ENCODE assay signal across 14 cellular contexts in genomic region chr5:142508630-142509425, GRCh38.
DNase-seq lines count a peak whose midpoint lies in the region; ATAC-seq and TF ChIP-seq lines count a peak whose summit lies in the region.
"Had no signal": no experiment of that assay in that cellular context is flagged by ENCODE, and none has a peak within 500 bp of the region (broad histone marks: within the 10 kb centered on the region; RNA-seq: fewer than 3 reads in every experiment).

No MANE protein-coding gene starts in this region.

- H3K27me3 Mint-ChIP-seq in activated CD4-positive, alpha-beta memory T cell treated with anti-CD3 and anti-CD28 coated beads for 36 hours = no peaks in the 10 kb centered on the region
- no peaks in the 10 kb centered on the region for H3K27me3 Mint-ChIP-seq in activated CD4-positive, alpha-beta memory T cell treated with anti-CD3 and anti-CD28 coated beads, Interleukin-2, amount 10 ng/mL, durations not matched to agents 7 days and 5 days
- H3K27me3 Mint-ChIP-seq in WTC11 (ENCODE audit: low read depth) = no peaks in the 10 kb centered on the region
- H3K27me3 Mint-ChIP-seq in progenitor cell of endocrine pancreas = no peaks in the 10 kb centered on the region

- ATAC-seq in WTC11 (peak; percentile 71), HG03442 (IDR thresholded peaks at IDR 0.05; ENCODE audit: unreplicated experiment) (no peak)

- H3K9me3 Mint-ChIP-seq in activated CD4-positive, alpha-beta memory T cell treated with anti-CD3 and anti-CD28 coated beads for 36 hours = no peaks in the 10 kb centered on the region
- no peaks in the 10 kb centered on the region for H3K9me3 Mint-ChIP-seq in activated CD4-positive, alpha-beta memory T cell treated with anti-CD3 and anti-CD28 coated beads, Interleukin-2, amount 10 ng/mL, durations not matched to agents 7 days and 5 days
- H3K9me3 Mint-ChIP-seq in WTC11 = no peaks in the 10 kb centered on the region
- no peaks in the 10 kb centered on the region for H3K9me3 Mint-ChIP-seq in progenitor cell of endocrine pancreas (ENCODE audit: low read depth)
- H3K9me3 Mint-ChIP-seq: H9 had no signal

- no peak for DNase-seq in activated CD4-positive, alpha-beta memory T cell treated with anti-CD3 and anti-CD28 coated beads for 36 hours
- DNase-seq in activated CD4-positive, alpha-beta memory T cell treated with anti-CD3 and anti-CD28 coated beads, Interleukin-2, amount 10 ng/mL, durations not matched to agents 7 days and 5 days = no peak
- DNase-seq in NCI-H2029 treated with DMSO at 0.1 percent for 48 hours (lab: John Stamatoyannopoulos, UW) (peak; percentile 55), WTC11 (ENCODE audit: low spot score) (no peak), progenitor cell of endocrine pancreas (ENCODE audit: low spot score, unreplicated experiment) (no peak), amniotic stem cell (lab: John Stamatoyannopoulos, UW) (no peak), dedifferentiated amniotic fluid mesenchymal stem cell (ENCODE audit: extremely low spot score) (no peak)
- DNase-seq: activated CD4-positive, alpha-beta T cell treated with anti-CD3 and anti-CD28 coated beads, Interleukin-2, amount 50 U/mL, for 1 hour; activated effector memory CD4-positive, alpha-beta T cell treated with anti-CD3 and anti-CD28 coated beads, Interleukin-2, amount 50 U/mL, for 16 hours; H9; NCI-H187; ovary; substantia nigra had no signal

- intact Hi-C loops in activated CD4-positive, alpha-beta memory T cell treated with anti-CD3 and anti-CD28 coated beads for 36 hours (cut with micrococcal nuclease) = loop anchor here (5.0 kb wide), 1 partner anchor 182 kb away; the partner anchor contains the start of gene SPRY4

- H3K4me1 Mint-ChIP-seq in activated CD4-positive, alpha-beta memory T cell treated with anti-CD3 and anti-CD28 coated beads for 36 hours (ENCODE audit: low read depth) = peaks cover 51% of the 10 kb centered on the region
- peaks cover 25% of the 10 kb centered on the region for H3K4me1 Mint-ChIP-seq in activated CD4-positive, alpha-beta memory T cell treated with anti-CD3 and anti-CD28 coated beads, Interleukin-2, amount 10 ng/mL, durations not matched to agents 7 days and 5 days
- H3K4me1 Mint-ChIP-seq in WTC11 (peaks cover 30% of the 10 kb centered on the region), progenitor cell of endocrine pancreas (ENCODE audit: low read depth) (peaks cover 29% of the 10 kb centered on the region)

- CTCF ChIA-PET in activated CD4-positive, alpha-beta memory T cell treated with anti-CD3 and anti-CD28 coated beads for 36 hours (lab: Charles Lee) = no interaction called here
- CTCF ChIA-PET in activated CD4-positive, alpha-beta memory T cell treated with anti-CD3 and anti-CD28 coated beads, Interleukin-2, amount 10 ng/mL, durations not matched to agents 7 days and 5 days (lab: Charles Lee) = no interaction called here
- CTCF ChIA-PET in WTC11 (lab: Charles Lee) = no interaction called here

- no peaks in the 10 kb centered on the region for H3K36me3 Mint-ChIP-seq in activated CD4-positive, alpha-beta memory T cell treated with anti-CD3 and anti-CD28 coated beads for 36 hours
- H3K36me3 Mint-ChIP-seq in activated CD4-positive, alpha-beta memory T cell treated with anti-CD3 and anti-CD28 coated beads, Interleukin-2, amount 10 ng/mL, durations not matched to agents 7 days and 5 days (ENCODE audit: low read depth) = no peaks in the 10 kb centered on the region
- H3K36me3 Mint-ChIP-seq in WTC11 (no peaks in the 10 kb centered on the region), progenitor cell of endocrine pancreas (ENCODE audit: insufficient read depth) (no peaks in the 10 kb centered on the region)

- POLR2A ChIA-PET in activated CD4-positive, alpha-beta memory T cell treated with anti-CD3 and anti-CD28 coated beads for 36 hours (lab: Charles Lee) = interaction anchor here (1.0 kb wide), 1 partner anchor 152 kb away, joined by 4 read pairs; no protein-coding TSS in a partner anchor
- POLR2A ChIA-PET in activated CD4-positive, alpha-beta memory T cell treated with anti-CD3 and anti-CD28 coated beads, Interleukin-2, amount 10 ng/mL, durations not matched to agents 7 days and 5 days (lab: Charles Lee) = no interaction called here
- POLR2A ChIA-PET in WTC11 (lab: Charles Lee) = interaction anchor here (0.5 to 0.7 kb wide), 2 partner anchors 33 to 1837 kb away, joined by 3 read pairs; no protein-coding TSS in a partner anchor

- H3K4me3 Mint-ChIP-seq in activated CD4-positive, alpha-beta memory T cell treated with anti-CD3 and anti-CD28 coated beads for 36 hours = no peak overlapping the region
- no peak overlapping the region for H3K4me3 Mint-ChIP-seq in activated CD4-positive, alpha-beta memory T cell treated with anti-CD3 and anti-CD28 coated beads, Interleukin-2, amount 10 ng/mL, durations not matched to agents 7 days and 5 days
- H3K4me3 Mint-ChIP-seq in WTC11 = no peak overlapping the region
- H3K4me3 Mint-ChIP-seq in progenitor cell of endocrine pancreas (ENCODE audit: low read depth) = no peak overlapping the region
- H3K4me3 Mint-ChIP-seq: H9 had no signal

- TF ChIP-seq CTCF in WTC11 (IDR thresholded peaks at IDR 0.05) (no peak), progenitor cell of endocrine pancreas (IDR thresholded peaks at IDR 0.05; ENCODE audit: unreplicated experiment) (no peak)

- peak overlapping the region; percentile 46 for H3K27ac Mint-ChIP-seq in activated CD4-positive, alpha-beta memory T cell treated with anti-CD3 and anti-CD28 coated beads for 36 hours
- no peak overlapping the region for H3K27ac Mint-ChIP-seq in activated CD4-positive, alpha-beta memory T cell treated with anti-CD3 and anti-CD28 coated beads, Interleukin-2, amount 10 ng/mL, durations not matched to agents 7 days and 5 days
- H3K27ac Mint-ChIP-seq in WTC11 = peak overlapping the region; percentile 12; the same call in 1 of the 2 replicates
- H3K27ac Mint-ChIP-seq in progenitor cell of endocrine pancreas = peak overlapping the region; percentile 61

TF ChIP-seq in WTC11, 78 proteins besides CTCF, POLR2A, EP300 and RAD21:
- TF ChIP-seq ZNF232 (CRISPR knock-in tag; IDR thresholded peaks at IDR 0.05) (no peak), ZSCAN18 (CRISPR knock-in tag; IDR thresholded peaks at IDR 0.05) (no peak), ZNF263 (CRISPR knock-in tag; IDR thresholded peaks at IDR 0.05; ENCODE audit: low read depth) (no peak), HMGA2 (CRISPR knock-in tag; IDR thresholded peaks at IDR 0.05) (no peak), ZNF396 (CRISPR knock-in tag; IDR thresholded peaks at IDR 0.05; ENCODE audit: borderline replicate concordance) (no peak), MYBL2 (CRISPR knock-in tag; IDR thresholded peaks at IDR 0.05) (no peak), ESRRA (CRISPR knock-in tag; IDR thresholded peaks at IDR 0.05; ENCODE audit: borderline replicate concordance) (no peak), CREB1 (CRISPR knock-in tag; IDR thresholded peaks at IDR 0.05) (no peak), NR2C2 (CRISPR knock-in tag; IDR thresholded peaks at IDR 0.05) (no peak), ATF1 (CRISPR knock-in tag; IDR thresholded peaks at IDR 0.05) (no peak), PRRX2 (CRISPR knock-in tag; IDR thresholded peaks at IDR 0.05) (no peak), FOXK1 (CRISPR knock-in tag; IDR thresholded peaks at IDR 0.05) (no peak), ZNF532 (CRISPR knock-in tag; IDR thresholded peaks at IDR 0.05; ENCODE audit: borderline replicate concordance) (no peak), ZBTB21 (CRISPR knock-in tag; IDR thresholded peaks at IDR 0.05; ENCODE audit: borderline replicate concordance) (no peak), ZNF219 (CRISPR knock-in tag; IDR thresholded peaks at IDR 0.05; ENCODE audit: borderline replicate concordance) (no peak), OVOL2 (CRISPR knock-in tag; IDR thresholded peaks at IDR 0.05; ENCODE audit: borderline replicate concordance) (no peak), TEAD1 (CRISPR knock-in tag; IDR thresholded peaks at IDR 0.05) (no peak)
